In genomic region chr12:13573698-13574321, GRCh38 we compare ENCODE assay signal across 2 cellular contexts.
TF ChIP-seq lines count a peak whose summit lies in the region.

No MANE protein-coding gene starts in this region.

TF ChIP-seq in liver, 16 proteins besides CTCF, POLR2A, EP300 and RAD21 (continued from another document):
- TF ChIP-seq ATF3 (IDR thresholded peaks at IDR 0.05) (no peak), ZBTB33 (IDR thresholded peaks at IDR 0.05) (no peak), HNF4A (conservative IDR thresholded peaks at IDR 0.05) (no peak), YY1 (IDR thresholded peaks at IDR 0.05) (peak; percentile 13), RXRA (IDR thresholded peaks at IDR 0.05) (no peak), JUND (IDR thresholded peaks at IDR 0.05) (peak in 1 of 2 donors; percentile 65)

TF ChIP-seq in HepG2, 621 proteins besides CTCF, POLR2A, EP300 and RAD21 (continued from another document):
- TF ChIP-seq GLMP (CRISPR knock-in tag; IDR thresholded peaks at IDR 0.05; ENCODE audit: borderline replicate concordance) (no peak), NONO (IDR thresholded peaks at IDR 0.05) (no peak), NONO (CRISPR knock-in tag; conservative IDR thresholded peaks at IDR 0.05) (no peak), TIGD3 (CRISPR knock-in tag; IDR thresholded peaks at IDR 0.05; ENCODE audit: borderline replicate concordance) (no peak), PHF21A (CRISPR knock-in tag; IDR thresholded peaks at IDR 0.05) (no peak), PAF1 (CRISPR knock-in tag; IDR thresholded peaks at IDR 0.05) (no peak), HNRNPLL (IDR thresholded peaks at IDR 0.05; ENCODE audit: low read depth, low read length, poor library complexity, severe bottlenecking) (no peak), ZNF691 (CRISPR knock-in tag; IDR thresholded peaks at IDR 0.05; ENCODE audit: borderline replicate concordance, low read depth) (no peak), REST (IDR thresholded peaks at IDR 0.05; ENCODE audit: borderline replicate concordance in 1 of 2, low read depth in 1 of 2, low read length in 2 of 2) (no peak), ZNF616 (CRISPR knock-in tag; IDR thresholded peaks at IDR 0.05; ENCODE audit: low read depth) (no peak), RARG (CRISPR knock-in tag; IDR thresholded peaks at IDR 0.05; ENCODE audit: low read depth) (no peak)
